16 cellular contexts compared by ENCODE assay signal in the genomic region with DNA sequence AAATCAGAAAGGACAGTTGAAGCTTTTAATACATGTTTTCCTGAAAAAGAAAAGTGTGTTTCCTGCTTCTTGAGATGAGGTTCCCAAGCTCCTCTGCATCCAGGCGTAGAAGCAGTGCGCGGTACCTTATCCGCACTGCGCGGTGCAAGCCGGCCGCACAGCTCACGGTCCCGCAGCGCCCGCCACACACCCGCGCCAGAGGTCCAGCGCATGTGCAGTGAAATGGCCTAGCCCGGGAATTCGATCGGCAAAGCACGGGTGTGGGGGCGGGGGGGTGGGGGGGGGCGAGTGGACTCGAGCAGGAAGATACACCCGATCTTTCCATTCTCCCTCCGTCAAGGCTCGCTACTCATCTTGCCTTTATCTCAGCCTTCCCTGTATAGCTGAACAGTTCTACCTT. TPM values are rescaled to one million over a fixed set of nuclear protein-coding genes. Genes with fewer than 3 reads are reported as not detected.
A peak's percentile ranks its signal among the peaks of the same experiment; 100 is the strongest.
DNase-seq lines count a peak whose midpoint lies in the region; ATAC-seq, FAIRE-seq and TF ChIP-seq lines count a peak whose summit lies in the region.
"Had no signal": no experiment of that assay in that cellular context is flagged by ENCODE, and none has a peak within 500 bp of the region (broad histone marks: within the 10 kb centered on the region; RNA-seq: fewer than 3 reads in every experiment).

No MANE protein-coding gene starts in this region.

- TF ChIP-seq POLR2A in Peyer's patch (IDR thresholded peaks at IDR 0.05) (no peak), spleen (IDR thresholded peaks at IDR 0.05) (no peak)

- H3K9me3 ChIP-seq in Peyer's patch (no peaks in the 10 kb centered on the region), kidney (ENCODE audit: control insufficient read depth in 1 of 2, low read length in 2 of 2) (no peaks in the 10 kb centered on the region), spleen (no peaks in the 10 kb centered on the region), pancreas (no peaks in the 10 kb centered on the region)

- no peak for ATAC-seq in pancreas
- ATAC-seq: esophagus mucosa; stimulated activated naive B cell treated with anti-CD40 and anti-IgM and Interleukin-4, amounts not matched to agents 10 μg/mL and 1 μg/mL and 100 μg/mL, for 72 hours had no signal

- H3K27ac ChIP-seq in Peyer's patch, result peak overlapping the region; percentile 43 to 83 (median 56)
- H3K27ac ChIP-seq in kidney (ENCODE audit: low read depth in 2 of 2, low read length in 2 of 2), result peak overlapping the region; percentile 94 to 97
- H3K27ac ChIP-seq in spleen, result peak overlapping the region; percentile 60 to 93 (median 86)
- no peak overlapping the region for H3K27ac ChIP-seq in pancreas

- no peak for TF ChIP-seq CTCF in Peyer's patch (IDR thresholded peaks at IDR 0.05)
- TF ChIP-seq CTCF in kidney (IDR thresholded peaks at IDR 0.05; ENCODE audit: borderline replicate concordance, extremely low read depth, insufficient read depth), result no peak
- TF ChIP-seq CTCF in spleen (IDR thresholded peaks at IDR 0.05 in 8 of 11, conservative IDR thresholded peaks at IDR 0.05 in 3 of 11), result no peak
- no peak for TF ChIP-seq CTCF in pancreas (IDR thresholded peaks at IDR 0.05)

- peak overlapping the region in 3 of 4 donors; percentile 1 to 67 (median 15) for H3K4me3 ChIP-seq in Peyer's patch
- H3K4me3 ChIP-seq in kidney (ENCODE audit: low read length in 2 of 2), result peak overlapping the region; percentile 71 to 84
- H3K4me3 ChIP-seq in spleen, result peak overlapping the region in 2 of 8 donors; percentile 49 to 67
- H3K4me3 ChIP-seq in pancreas, result no peak overlapping the region

- DNase-seq in COLO668 (lab: John Stamatoyannopoulos, UW; ENCODE audit: unreplicated experiment) (peak; percentile 32), Peyer's patch (peak in 1 of 3 donors; percentile 46), kidney (peak; percentile 75), spleen (peak; percentile 48), SW480 (ENCODE audit: low spot score) (no peak), CD1c-positive myeloid dendritic cell (ENCODE audit: extremely low spot score) (no peak), pancreas (no peak)
- DNase-seq: activated gamma-delta T cell; Calu3; NCI-H1417 treated with DMSO at 0.1 percent for 48 hours; NCI-H526; stimulated activated CD4-positive, alpha-beta T cell treated with anti-CD3 and anti-CD28 coated beads, Interleukin-4, amount 100 ng/mL, for 24 hours; stimulated activated naive B cell treated with anti-CD40 and anti-IgM and Interleukin-4, amounts not matched to agents 10 μg/mL and 1 μg/mL and 100 μg/mL, for 72 hours; T-helper 9 cell had no signal

- peak overlapping the region; percentile 44 to 95 for H3K9ac ChIP-seq in kidney (ENCODE audit: low read length in 2 of 2)

- H3K4me1 ChIP-seq in Peyer's patch (peaks cover 0 to 18% (median 0%) of the 10 kb centered on the region in 4 donors), kidney (ENCODE audit: control insufficient read depth in 1 of 2, insufficient read depth in 1 of 2, low read depth in 1 of 2, low read length in 2 of 2) (peaks cover 18 to 25% of the 10 kb centered on the region in 2 donors), spleen (peaks cover 7 to 52% (median 35%) of the 10 kb centered on the region in 6 donors), pancreas (peaks cover 0 to 6% (median 0%) of the 10 kb centered on the region in 3 donors)

- FAIRE-seq in kidney (lab: Jason Lieb, UNC), result no peak
- FAIRE-seq in pancreas (lab: Jason Lieb, UNC), result no peak

- no peaks in the 10 kb centered on the region for H3K27me3 ChIP-seq in Peyer's patch
- peaks cover 0 to 100% (median 74%) of the 10 kb centered on the region in 7 donors for H3K27me3 ChIP-seq in spleen (replicated peaks in 1 of 7)
- H3K27me3 ChIP-seq in pancreas, result peaks cover 0 to 57% (median 12%) of the 10 kb centered on the region in 4 donors

- WGBS in spleen, 5 donors, result 5 to 24% (median 15%) methylated on average over 12 to 25 of the region's 25 CpGs
- WGBS in pancreas, 2 donors, result 12 to 14% methylated on average over 23 to 25 of the region's 25 CpGs

- H3K36me3 ChIP-seq in Peyer's patch (no peaks in the 10 kb centered on the region), kidney (ENCODE audit: control insufficient read depth in 1 of 2, insufficient read depth in 2 of 2, low read length in 2 of 2) (no peaks in the 10 kb centered on the region), spleen (no peaks in the 10 kb centered on the region), pancreas (no peaks in the 10 kb centered on the region)

- intact Hi-C loops in kidney (cut with DNase I) (loop anchor here (10.0 kb wide), 2 partner anchors 315 to 415 kb away; no protein-coding TSS in a partner anchor), spleen (cut with DNase I; ENCODE audit: low total_unique reads) (loop anchor here (5.0 kb wide), 1 partner anchor 413 kb away; no protein-coding TSS in a partner anchor), pancreas (cut with DNase I) (loop anchor here (5.0 to 10.0 kb wide), 6 partner anchors 313 to 505 kb away; no protein-coding TSS in a partner anchor)

RNA-seq across cellular contexts. Expression of a gene that starts 10.1 kb away (rescaled TPM):
- total RNA-seq in Peyer's patch (1 to 10 TPM; 3.3 to 9.1 (median 5.0) TPM), kidney (76.5 TPM), spleen (10 to 100 TPM; 10.5 to 27.0 (median 16.8) TPM), pancreas (under 1 TPM; 0.19 to 0.87 (median 0.61) TPM)
- polyA plus RNA-seq in kidney (ENCODE audit: insufficient read depth, low read depth, low replicate concordance) (122 TPM), spleen (10 to 100 TPM in 1 of 3 donors, 1 to 10 TPM in 2; 4.7 to 15.7 (median 6.0) TPM), pancreas (1 to 10 TPM in 1 of 2 donors, under 1 TPM in 1; 0.61 to 1.5 TPM)
- total RNA-seq: Calu3, pulmonary artery endothelial cell had no signal

RNA-seq across cellular contexts. Expression of a gene that starts 11.7 kb away (rescaled TPM):
- 10 to 100 TPM in 2 of 4 donors, 1 to 10 TPM in 2; 1.7 to 13.2 (median 7.0) TPM for total RNA-seq in Peyer's patch
- total RNA-seq in kidney, result 27.8 TPM
- 12.1 TPM for polyA plus RNA-seq in kidney (ENCODE audit: insufficient read depth, low read depth, low replicate concordance)
- 1 to 10 TPM; 3.9 to 9.8 (median 8.3) TPM for total RNA-seq in spleen
- 1 to 10 TPM in 2 of 3 donors, under 1 TPM in 1; 0.88 to 5.1 (median 2.1) TPM for polyA plus RNA-seq in spleen
- total RNA-seq in pancreas, result under 1 TPM in 4 of 6 donors, not detected in 2; 0.13 to 0.31 (median 0.27) TPM
- 1 to 10 TPM; 1.0 to 1.8 TPM for polyA plus RNA-seq in pancreas
- total RNA-seq: Calu3, pulmonary artery endothelial cell had no signal

RNA-seq across cellular contexts. Expression of a gene that starts 17.1 kb away (rescaled TPM):
- under 1 TPM in 1 of 4 donors, not detected in 3; 0.70 TPM for total RNA-seq in Peyer's patch
- 36.5 TPM for total RNA-seq in kidney
- polyA plus RNA-seq in kidney (ENCODE audit: insufficient read depth, low read depth, low replicate concordance), result 36.4 TPM
- total RNA-seq in spleen, result 1 to 10 TPM; 1.1 to 4.0 (median 2.9) TPM
- polyA plus RNA-seq in spleen, result 1 to 10 TPM; 1.2 to 3.6 (median 1.5) TPM
- total RNA-seq in pancreas, result under 1 TPM in 4 of 6 donors, not detected in 2; 0.12 to 0.47 (median 0.20) TPM
- polyA plus RNA-seq in pancreas, result 1 to 10 TPM in 1 of 2 donors, under 1 TPM in 1; 0.49 to 1.1 TPM
- total RNA-seq: Calu3, pulmonary artery endothelial cell had no signal

RNA-seq across cellular contexts. Expression of a gene that starts 17.5 kb away (rescaled TPM):
- 1 to 10 TPM; 2.0 to 9.1 (median 8.3) TPM for total RNA-seq in Peyer's patch
- 29.3 TPM for total RNA-seq in kidney
- 16.9 TPM for polyA plus RNA-seq in kidney (ENCODE audit: insufficient read depth, low read depth, low replicate concordance)
- total RNA-seq in spleen, result 10 to 100 TPM in 2 of 7 donors, 1 to 10 TPM in 5; 4.5 to 15.3 (median 9.8) TPM
- 1 to 10 TPM; 1.2 to 4.4 (median 1.7) TPM for polyA plus RNA-seq in spleen
- total RNA-seq in pancreas, result under 1 TPM in 5 of 6 donors, not detected in 1; 0.23 to 0.38 (median 0.25) TPM
- polyA plus RNA-seq in pancreas, result under 1 TPM; 0.19 to 0.68 TPM
- total RNA-seq: Calu3, pulmonary artery endothelial cell had no signal

RNA-seq across cellular contexts. Expression of a gene that starts 23.0 kb away (rescaled TPM):
- total RNA-seq in Peyer's patch (not detected), kidney (35.4 TPM), spleen (not detected), pancreas (not detected)
- polyA plus RNA-seq in kidney (ENCODE audit: insufficient read depth, low read depth, low replicate concordance) (28.2 TPM), spleen (under 1 TPM in 1 of 3 donors, not detected in 2; 0.06 TPM), pancreas (not detected)
- total RNA-seq: Calu3, pulmonary artery endothelial cell had no signal

Comparison
In these comparisons a context has a peak if more than half of its experiments do, and no peak if none do; other contexts are left out.
1. DNase-seq: peak in COLO668 (single experiment), kidney (single experiment) and spleen (single experiment); none in SW480 (single experiment), CD1c-positive myeloid dendritic cell (single experiment) and pancreas (0 of 6).
2. H3K27ac ChIP-seq: peak in Peyer's patch (4 of 4), kidney (2 of 2) and spleen (8 of 8); none in pancreas (0 of 4).
3. H3K4me3 ChIP-seq: peak in Peyer's patch (3 of 4) and kidney (2 of 2); none in pancreas (0 of 4).